In the genomic region with DNA sequence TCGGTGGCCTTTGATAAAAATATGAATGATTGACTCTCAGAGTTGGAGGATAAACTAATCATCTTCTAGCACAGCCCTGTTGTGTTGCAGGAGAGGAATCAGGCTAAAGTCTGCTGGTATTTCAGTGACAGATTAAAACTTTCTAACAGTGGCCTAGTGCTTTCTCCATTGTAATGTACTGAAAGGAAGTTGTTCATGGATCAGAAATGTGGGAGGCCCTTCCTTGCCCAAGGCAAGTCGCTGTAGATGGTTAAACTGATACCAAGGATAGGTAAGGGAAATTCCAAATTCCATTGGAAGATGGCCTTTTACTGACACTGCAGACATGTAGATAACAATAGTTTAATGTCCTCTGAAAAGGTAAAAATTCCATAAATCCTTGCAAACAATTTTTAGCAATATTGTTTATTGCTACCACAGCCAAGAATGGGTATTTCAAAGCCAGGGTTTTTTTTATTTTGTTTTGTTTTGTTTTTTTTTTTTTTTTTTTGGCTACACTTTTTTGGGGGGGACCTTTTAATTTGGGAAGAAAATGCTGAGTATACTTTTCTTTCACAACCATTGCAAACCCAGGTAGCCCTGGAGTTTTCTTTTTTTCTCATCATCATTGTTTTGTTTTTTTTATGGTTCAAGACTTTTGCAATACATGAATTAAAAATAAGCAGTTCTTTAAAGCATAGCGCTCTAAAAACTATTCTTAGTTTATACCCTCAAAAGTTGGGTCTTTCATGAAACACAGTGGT, we compare ENCODE assay signal across 2 cellular contexts.
TF ChIP-seq lines count a peak whose summit lies in the region.

No MANE protein-coding gene starts in this region.

TF ChIP-seq in GM23338, 12 proteins besides CTCF, POLR2A, EP300 and RAD21 (continues in another document):
- TF ChIP-seq, protein P1, sequence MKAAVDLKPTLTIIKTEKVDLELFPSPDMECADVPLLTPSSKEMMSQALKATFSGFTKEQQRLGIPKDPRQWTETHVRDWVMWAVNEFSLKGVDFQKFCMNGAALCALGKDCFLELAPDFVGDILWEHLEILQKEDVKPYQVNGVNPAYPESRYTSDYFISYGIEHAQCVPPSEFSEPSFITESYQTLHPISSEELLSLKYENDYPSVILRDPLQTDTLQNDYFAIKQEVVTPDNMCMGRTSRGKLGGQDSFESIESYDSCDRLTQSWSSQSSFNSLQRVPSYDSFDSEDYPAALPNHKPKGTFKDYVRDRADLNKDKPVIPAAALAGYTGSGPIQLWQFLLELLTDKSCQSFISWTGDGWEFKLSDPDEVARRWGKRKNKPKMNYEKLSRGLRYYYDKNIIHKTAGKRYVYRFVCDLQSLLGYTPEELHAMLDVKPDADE (IDR thresholded peaks at IDR 0.05): no peak
- TF ChIP-seq, protein P2, sequence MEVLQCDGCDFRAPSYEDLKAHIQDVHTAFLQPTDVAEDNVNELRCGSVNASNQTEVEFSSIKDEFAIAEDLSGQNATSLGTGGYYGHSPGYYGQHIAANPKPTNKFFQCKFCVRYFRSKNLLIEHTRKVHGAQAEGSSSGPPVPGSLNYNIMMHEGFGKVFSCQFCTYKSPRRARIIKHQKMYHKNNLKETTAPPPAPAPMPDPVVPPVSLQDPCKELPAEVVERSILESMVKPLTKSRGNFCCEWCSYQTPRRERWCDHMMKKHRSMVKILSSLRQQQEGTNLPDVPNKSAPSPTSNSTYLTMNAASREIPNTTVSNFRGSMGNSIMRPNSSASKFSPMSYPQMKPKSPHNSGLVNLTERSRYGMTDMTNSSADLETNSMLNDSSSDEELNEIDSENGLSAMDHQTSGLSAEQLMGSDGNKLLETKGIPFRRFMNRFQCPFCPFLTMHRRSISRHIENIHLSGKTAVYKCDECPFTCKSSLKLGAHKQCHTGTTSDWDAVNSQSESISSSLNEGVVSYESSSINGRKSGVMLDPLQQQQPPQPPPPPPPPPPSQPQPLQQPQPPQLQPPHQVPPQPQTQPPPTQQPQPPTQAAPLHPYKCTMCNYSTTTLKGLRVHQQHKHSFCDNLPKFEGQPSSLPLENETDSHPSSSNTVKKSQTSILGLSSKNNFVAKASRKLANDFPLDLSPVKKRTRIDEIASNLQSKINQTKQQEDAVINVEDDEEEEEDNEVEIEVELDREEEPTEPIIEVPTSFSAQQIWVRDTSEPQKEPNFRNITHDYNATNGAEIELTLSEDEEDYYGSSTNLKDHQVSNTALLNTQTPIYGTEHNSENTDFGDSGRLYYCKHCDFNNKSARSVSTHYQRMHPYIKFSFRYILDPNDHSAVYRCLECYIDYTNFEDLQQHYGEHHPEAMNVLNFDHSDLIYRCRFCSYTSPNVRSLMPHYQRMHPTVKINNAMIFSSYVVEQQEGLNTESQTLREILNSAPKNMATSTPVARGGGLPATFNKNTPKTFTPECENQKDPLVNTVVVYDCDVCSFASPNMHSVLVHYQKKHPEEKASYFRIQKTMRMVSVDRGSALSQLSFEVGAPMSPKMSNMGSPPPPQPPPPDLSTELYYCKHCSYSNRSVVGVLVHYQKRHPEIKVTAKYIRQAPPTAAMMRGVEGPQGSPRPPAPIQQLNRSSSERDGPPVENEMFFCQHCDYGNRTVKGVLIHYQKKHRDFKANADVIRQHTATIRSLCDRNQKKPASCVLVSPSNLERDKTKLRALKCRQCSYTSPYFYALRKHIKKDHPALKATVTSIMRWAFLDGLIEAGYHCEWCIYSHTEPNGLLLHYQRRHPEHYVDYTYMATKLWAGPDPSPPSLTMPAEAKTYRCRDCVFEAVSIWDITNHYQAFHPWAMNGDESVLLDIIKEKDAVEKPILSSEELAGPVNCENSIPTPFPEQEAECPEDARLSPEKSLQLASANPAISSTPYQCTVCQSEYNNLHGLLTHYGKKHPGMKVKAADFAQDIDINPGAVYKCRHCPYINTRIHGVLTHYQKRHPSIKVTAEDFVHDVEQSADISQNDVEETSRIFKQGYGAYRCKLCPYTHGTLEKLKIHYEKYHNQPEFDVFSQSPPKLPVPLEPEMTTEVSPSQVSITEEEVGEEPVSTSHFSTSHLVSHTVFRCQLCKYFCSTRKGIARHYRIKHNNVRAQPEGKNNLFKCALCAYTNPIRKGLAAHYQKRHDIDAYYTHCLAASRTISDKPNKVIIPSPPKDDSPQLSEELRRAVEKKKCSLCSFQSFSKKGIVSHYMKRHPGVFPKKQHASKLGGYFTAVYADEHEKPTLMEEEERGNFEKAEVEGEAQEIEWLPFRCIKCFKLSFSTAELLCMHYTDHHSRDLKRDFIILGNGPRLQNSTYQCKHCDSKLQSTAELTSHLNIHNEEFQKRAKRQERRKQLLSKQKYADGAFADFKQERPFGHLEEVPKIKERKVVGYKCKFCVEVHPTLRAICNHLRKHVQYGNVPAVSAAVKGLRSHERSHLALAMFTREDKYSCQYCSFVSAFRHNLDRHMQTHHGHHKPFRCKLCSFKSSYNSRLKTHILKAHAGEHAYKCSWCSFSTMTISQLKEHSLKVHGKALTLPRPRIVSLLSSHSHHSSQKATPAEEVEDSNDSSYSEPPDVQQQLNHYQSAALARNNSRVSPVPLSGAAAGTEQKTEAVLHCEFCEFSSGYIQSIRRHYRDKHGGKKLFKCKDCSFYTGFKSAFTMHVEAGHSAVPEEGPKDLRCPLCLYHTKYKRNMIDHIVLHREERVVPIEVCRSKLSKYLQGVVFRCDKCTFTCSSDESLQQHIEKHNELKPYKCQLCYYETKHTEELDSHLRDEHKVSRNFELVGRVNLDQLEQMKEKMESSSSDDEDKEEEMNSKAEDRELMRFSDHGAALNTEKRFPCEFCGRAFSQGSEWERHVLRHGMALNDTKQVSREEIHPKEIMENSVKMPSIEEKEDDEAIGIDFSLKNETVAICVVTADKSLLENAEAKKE (CRISPR knock-in tag; IDR thresholded peaks at IDR 0.05): no peak
- TF ChIP-seq, protein P3, sequence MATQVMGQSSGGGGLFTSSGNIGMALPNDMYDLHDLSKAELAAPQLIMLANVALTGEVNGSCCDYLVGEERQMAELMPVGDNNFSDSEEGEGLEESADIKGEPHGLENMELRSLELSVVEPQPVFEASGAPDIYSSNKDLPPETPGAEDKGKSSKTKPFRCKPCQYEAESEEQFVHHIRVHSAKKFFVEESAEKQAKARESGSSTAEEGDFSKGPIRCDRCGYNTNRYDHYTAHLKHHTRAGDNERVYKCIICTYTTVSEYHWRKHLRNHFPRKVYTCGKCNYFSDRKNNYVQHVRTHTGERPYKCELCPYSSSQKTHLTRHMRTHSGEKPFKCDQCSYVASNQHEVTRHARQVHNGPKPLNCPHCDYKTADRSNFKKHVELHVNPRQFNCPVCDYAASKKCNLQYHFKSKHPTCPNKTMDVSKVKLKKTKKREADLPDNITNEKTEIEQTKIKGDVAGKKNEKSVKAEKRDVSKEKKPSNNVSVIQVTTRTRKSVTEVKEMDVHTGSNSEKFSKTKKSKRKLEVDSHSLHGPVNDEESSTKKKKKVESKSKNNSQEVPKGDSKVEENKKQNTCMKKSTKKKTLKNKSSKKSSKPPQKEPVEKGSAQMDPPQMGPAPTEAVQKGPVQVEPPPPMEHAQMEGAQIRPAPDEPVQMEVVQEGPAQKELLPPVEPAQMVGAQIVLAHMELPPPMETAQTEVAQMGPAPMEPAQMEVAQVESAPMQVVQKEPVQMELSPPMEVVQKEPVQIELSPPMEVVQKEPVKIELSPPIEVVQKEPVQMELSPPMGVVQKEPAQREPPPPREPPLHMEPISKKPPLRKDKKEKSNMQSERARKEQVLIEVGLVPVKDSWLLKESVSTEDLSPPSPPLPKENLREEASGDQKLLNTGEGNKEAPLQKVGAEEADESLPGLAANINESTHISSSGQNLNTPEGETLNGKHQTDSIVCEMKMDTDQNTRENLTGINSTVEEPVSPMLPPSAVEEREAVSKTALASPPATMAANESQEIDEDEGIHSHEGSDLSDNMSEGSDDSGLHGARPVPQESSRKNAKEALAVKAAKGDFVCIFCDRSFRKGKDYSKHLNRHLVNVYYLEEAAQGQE (IDR thresholded peaks at IDR 0.05; ENCODE audit: unreplicated experiment): no peak
- TF ChIP-seq ZNF114 (CRISPR knock-in tag; IDR thresholded peaks at IDR 0.05) (no peak), JUNB (IDR thresholded peaks at IDR 0.05; ENCODE audit: unreplicated experiment) (no peak), CREB1 (CRISPR knock-in tag; IDR thresholded peaks at IDR 0.05; ENCODE audit: low read depth) (no peak), STAT1 (IDR thresholded peaks at IDR 0.05; ENCODE audit: unreplicated experiment) (no peak), EZH2phosphoT487 (IDR thresholded peaks at IDR 0.05; ENCODE audit: unreplicated experiment) (no peak)

TF ChIP-seq in H1, 55 proteins besides CTCF, POLR2A, EP300 and RAD21:
- TF ChIP-seq JUN (IDR thresholded peaks at IDR 0.05; ENCODE audit: low read depth, low read length) (no peak), JUND (IDR thresholded peaks at IDR 0.05; ENCODE audit: low read length) (no peak), KDM1A (IDR thresholded peaks at IDR 0.05; ENCODE audit: borderline replicate concordance, low read length) (no peak), BRCA1 (IDR thresholded peaks at IDR 0.05; ENCODE audit: low read depth, low read length) (no peak), NRF1 (IDR thresholded peaks at IDR 0.05; ENCODE audit: low read depth, low read length) (no peak), CHD2 (IDR thresholded peaks at IDR 0.05; ENCODE audit: low read length) (no peak), GTF2F1 (IDR thresholded peaks at IDR 0.05; ENCODE audit: borderline replicate concordance, low read depth, low read length) (no peak), CHD1 (IDR thresholded peaks at IDR 0.05; ENCODE audit: low read depth, low read length) (no peak), KDM4A (IDR thresholded peaks at IDR 0.05; ENCODE audit: low read depth, low read length, severe bottlenecking) (no peak), NANOG (IDR thresholded peaks at IDR 0.05; ENCODE audit: insufficient read depth, low read depth, low read length, poor library complexity, severe bottlenecking) (no peak), EZH2 (IDR thresholded peaks at IDR 0.05; ENCODE audit: low read depth, low read length, severe bottlenecking) (no peak), SIX5 (IDR thresholded peaks at IDR 0.05; ENCODE audit: low read depth, low read length) (no peak), TAF1 (IDR thresholded peaks at IDR 0.05; ENCODE audit: low read depth, low read length) (no peak), CEBPB (IDR thresholded peaks at IDR 0.05; ENCODE audit: low read depth, low read length) (no peak), BCL11A (IDR thresholded peaks at IDR 0.05; ENCODE audit: low read depth in 2 of 2, low read length in 2 of 2) (no peak)
- TF ChIP-seq, protein P4, sequence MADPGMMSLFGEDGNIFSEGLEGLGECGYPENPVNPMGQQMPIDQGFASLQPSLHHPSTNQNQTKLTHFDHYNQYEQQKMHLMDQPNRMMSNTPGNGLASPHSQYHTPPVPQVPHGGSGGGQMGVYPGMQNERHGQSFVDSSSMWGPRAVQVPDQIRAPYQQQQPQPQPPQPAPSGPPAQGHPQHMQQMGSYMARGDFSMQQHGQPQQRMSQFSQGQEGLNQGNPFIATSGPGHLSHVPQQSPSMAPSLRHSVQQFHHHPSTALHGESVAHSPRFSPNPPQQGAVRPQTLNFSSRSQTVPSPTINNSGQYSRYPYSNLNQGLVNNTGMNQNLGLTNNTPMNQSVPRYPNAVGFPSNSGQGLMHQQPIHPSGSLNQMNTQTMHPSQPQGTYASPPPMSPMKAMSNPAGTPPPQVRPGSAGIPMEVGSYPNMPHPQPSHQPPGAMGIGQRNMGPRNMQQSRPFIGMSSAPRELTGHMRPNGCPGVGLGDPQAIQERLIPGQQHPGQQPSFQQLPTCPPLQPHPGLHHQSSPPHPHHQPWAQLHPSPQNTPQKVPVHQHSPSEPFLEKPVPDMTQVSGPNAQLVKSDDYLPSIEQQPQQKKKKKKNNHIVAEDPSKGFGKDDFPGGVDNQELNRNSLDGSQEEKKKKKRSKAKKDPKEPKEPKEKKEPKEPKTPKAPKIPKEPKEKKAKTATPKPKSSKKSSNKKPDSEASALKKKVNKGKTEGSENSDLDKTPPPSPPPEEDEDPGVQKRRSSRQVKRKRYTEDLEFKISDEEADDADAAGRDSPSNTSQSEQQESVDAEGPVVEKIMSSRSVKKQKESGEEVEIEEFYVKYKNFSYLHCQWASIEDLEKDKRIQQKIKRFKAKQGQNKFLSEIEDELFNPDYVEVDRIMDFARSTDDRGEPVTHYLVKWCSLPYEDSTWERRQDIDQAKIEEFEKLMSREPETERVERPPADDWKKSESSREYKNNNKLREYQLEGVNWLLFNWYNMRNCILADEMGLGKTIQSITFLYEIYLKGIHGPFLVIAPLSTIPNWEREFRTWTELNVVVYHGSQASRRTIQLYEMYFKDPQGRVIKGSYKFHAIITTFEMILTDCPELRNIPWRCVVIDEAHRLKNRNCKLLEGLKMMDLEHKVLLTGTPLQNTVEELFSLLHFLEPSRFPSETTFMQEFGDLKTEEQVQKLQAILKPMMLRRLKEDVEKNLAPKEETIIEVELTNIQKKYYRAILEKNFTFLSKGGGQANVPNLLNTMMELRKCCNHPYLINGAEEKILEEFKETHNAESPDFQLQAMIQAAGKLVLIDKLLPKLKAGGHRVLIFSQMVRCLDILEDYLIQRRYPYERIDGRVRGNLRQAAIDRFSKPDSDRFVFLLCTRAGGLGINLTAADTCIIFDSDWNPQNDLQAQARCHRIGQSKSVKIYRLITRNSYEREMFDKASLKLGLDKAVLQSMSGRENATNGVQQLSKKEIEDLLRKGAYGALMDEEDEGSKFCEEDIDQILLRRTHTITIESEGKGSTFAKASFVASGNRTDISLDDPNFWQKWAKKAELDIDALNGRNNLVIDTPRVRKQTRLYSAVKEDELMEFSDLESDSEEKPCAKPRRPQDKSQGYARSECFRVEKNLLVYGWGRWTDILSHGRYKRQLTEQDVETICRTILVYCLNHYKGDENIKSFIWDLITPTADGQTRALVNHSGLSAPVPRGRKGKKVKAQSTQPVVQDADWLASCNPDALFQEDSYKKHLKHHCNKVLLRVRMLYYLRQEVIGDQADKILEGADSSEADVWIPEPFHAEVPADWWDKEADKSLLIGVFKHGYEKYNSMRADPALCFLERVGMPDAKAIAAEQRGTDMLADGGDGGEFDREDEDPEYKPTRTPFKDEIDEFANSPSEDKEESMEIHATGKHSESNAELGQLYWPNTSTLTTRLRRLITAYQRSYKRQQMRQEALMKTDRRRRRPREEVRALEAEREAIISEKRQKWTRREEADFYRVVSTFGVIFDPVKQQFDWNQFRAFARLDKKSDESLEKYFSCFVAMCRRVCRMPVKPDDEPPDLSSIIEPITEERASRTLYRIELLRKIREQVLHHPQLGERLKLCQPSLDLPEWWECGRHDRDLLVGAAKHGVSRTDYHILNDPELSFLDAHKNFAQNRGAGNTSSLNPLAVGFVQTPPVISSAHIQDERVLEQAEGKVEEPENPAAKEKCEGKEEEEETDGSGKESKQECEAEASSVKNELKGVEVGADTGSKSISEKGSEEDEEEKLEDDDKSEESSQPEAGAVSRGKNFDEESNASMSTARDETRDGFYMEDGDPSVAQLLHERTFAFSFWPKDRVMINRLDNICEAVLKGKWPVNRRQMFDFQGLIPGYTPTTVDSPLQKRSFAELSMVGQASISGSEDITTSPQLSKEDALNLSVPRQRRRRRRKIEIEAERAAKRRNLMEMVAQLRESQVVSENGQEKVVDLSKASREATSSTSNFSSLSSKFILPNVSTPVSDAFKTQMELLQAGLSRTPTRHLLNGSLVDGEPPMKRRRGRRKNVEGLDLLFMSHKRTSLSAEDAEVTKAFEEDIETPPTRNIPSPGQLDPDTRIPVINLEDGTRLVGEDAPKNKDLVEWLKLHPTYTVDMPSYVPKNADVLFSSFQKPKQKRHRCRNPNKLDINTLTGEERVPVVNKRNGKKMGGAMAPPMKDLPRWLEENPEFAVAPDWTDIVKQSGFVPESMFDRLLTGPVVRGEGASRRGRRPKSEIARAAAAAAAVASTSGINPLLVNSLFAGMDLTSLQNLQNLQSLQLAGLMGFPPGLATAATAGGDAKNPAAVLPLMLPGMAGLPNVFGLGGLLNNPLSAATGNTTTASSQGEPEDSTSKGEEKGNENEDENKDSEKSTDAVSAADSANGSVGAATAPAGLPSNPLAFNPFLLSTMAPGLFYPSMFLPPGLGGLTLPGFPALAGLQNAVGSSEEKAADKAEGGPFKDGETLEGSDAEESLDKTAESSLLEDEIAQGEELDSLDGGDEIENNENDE (IDR thresholded peaks at IDR 0.05; ENCODE audit: insufficient replicate concordance, low read length): no peak
- TF ChIP-seq, protein P5, sequence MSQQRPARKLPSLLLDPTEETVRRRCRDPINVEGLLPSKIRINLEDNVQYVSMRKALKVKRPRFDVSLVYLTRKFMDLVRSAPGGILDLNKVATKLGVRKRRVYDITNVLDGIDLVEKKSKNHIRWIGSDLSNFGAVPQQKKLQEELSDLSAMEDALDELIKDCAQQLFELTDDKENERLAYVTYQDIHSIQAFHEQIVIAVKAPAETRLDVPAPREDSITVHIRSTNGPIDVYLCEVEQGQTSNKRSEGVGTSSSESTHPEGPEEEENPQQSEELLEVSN (IDR thresholded peaks at IDR 0.05): no peak
